22 cellular contexts compared by ENCODE assay signal in genomic region chr1:147051136-147051535, GRCh38.
"Had no signal": no experiment of that assay in that cellular context is flagged by ENCODE, and none has a peak within 500 bp of the region (broad histone marks: within the 10 kb centered on the region; RNA-seq: fewer than 3 reads in every experiment).

No MANE protein-coding gene starts in this region.

- ATAC-seq: left cardiac atrium; left colon; left lobe of liver; left lung; left ventricle myocardium superior; lower lobe of right lung; mucosa of descending colon; naive thymus-derived CD4-positive, alpha-beta T cell had no signal

- H3K4me3 Mint-ChIP-seq: immature natural killer cell; memory B cell; mesothelial cell of epicardium; naive thymus-derived CD4-positive, alpha-beta T cell had no signal

- H3K27ac Mint-ChIP-seq: immature natural killer cell; memory B cell; mesothelial cell of epicardium; naive thymus-derived CD4-positive, alpha-beta T cell had no signal

- DNase-seq: hippocampal formation; hypothalamus; immature natural killer cell; islet precursor cell; kidney; kidney glomerular epithelial cell; left cardiac atrium; left colon; left ventricle myocardium inferior; left ventricle myocardium superior; lower lobe of right lung; mammary epithelial cell; mesenchymal stem cell; mesendoderm; midbrain; naive B cell; naive thymus-derived CD4-positive, alpha-beta T cell had no signal

- H3K36me3 Mint-ChIP-seq: immature natural killer cell, memory B cell, mesothelial cell of epicardium, naive B cell had no signal

- H3K9me3 Mint-ChIP-seq: immature natural killer cell, mesothelial cell of epicardium had no signal

- H3K27me3 Mint-ChIP-seq: memory B cell, naive B cell had no signal

- H3K4me1 Mint-ChIP-seq: mesothelial cell of epicardium had no signal
